Comparison of ENCODE assay signal across 8 cellular contexts in genomic region chr10:110547139-110547761, GRCh38. TPM values are rescaled to one million over a fixed set of nuclear protein-coding genes. Genes with fewer than 3 reads are reported as not detected.
DNase-seq lines count a peak whose midpoint lies in the region; ATAC-seq and TF ChIP-seq lines count a peak whose summit lies in the region.

No MANE protein-coding gene starts in this region.

- H3K27me3 ChIP-seq in adrenal gland (peaks cover 3% of the 10 kb centered on the region), spleen (replicated peaks in 1 of 7) (peaks cover 0 to 9% (median 0%) of the 10 kb centered on the region in 7 donors), MG63 (peaks cover 15% of the 10 kb centered on the region; the same call in 1 of the 2 replicates)

- H3K4me1 ChIP-seq in adrenal gland (replicated peaks in 1 of 2) (no peaks in the 10 kb centered on the region), spleen (peaks cover 0 to 34% (median 10%) of the 10 kb centered on the region in 6 donors)

- DNase-seq in DMS153 (lab: John Stamatoyannopoulos, UW) (peak; percentile 26), NCI-H2171 treated with DMSO at 0.1 percent for 48 hours (lab: John Stamatoyannopoulos, UW) (peak; percentile 60), adrenal gland (no peak), hepatic stellate cell (ENCODE audit: low spot score) (peak; percentile 42), spleen (no peak), MG63 (no peak)
- DNase-seq in stimulated activated CD8-positive, alpha-beta memory T cell treated with anti-CD3 and anti-CD28 coated beads, Interleukin-4, amount 100 ng/mL, for 48 hours: no peak

- TF ChIP-seq CTCF in adrenal gland (IDR thresholded peaks at IDR 0.05): peak; percentile 79 to 90 (median 87)
- TF ChIP-seq CTCF in spleen (IDR thresholded peaks at IDR 0.05 in 8 of 11, conservative IDR thresholded peaks at IDR 0.05 in 3 of 11): peak; percentile 64 to 91 (median 83)

- H3K9me3 ChIP-seq in adrenal gland (replicated peaks in 1 of 3) (no peaks in the 10 kb centered on the region), spleen (no peaks in the 10 kb centered on the region), MG63 (no peaks in the 10 kb centered on the region)

- H3K4me3 ChIP-seq in adrenal gland: no peak overlapping the region
- H3K4me3 ChIP-seq in spleen: no peak overlapping the region
- H3K4me3 ChIP-seq in MG63: no peak overlapping the region

- no peaks in the 10 kb centered on the region for H3K36me3 ChIP-seq in adrenal gland (replicated peaks in 1 of 2)
- no peaks in the 10 kb centered on the region for H3K36me3 ChIP-seq in spleen
- H3K36me3 ChIP-seq in MG63: no peaks in the 10 kb centered on the region

- 9 to 10% (median 9%) methylated on average over 8 of the region's 8 CpGs for WGBS in adrenal gland, 4 donors
- 15 to 18% (median 17%) methylated on average over 8 of the region's 8 CpGs for WGBS in spleen, 5 donors

- no peak overlapping the region for H3K27ac ChIP-seq in adrenal gland
- peak overlapping the region in 4 of 8 donors; percentile 13 to 45 (median 31) for H3K27ac ChIP-seq in spleen

- intact Hi-C loops in adrenal gland (cut with DNase I) (loop anchor here in 1 of 2 donors (2.0 to 5.0 kb wide), 2 partner anchors 192 to 235 kb away; no protein-coding TSS in a partner anchor), spleen (cut with DNase I; ENCODE audit: low total_unique reads) (loop anchor here (5.0 kb wide), 1 partner anchor 195 kb away; no protein-coding TSS in a partner anchor)

- TF ChIP-seq POLR2A in adrenal gland (IDR thresholded peaks at IDR 0.05) (no peak), spleen (IDR thresholded peaks at IDR 0.05) (no peak)

- peak; percentile 47 for ATAC-seq in GM21576 (IDR thresholded peaks at IDR 0.05; ENCODE audit: unreplicated experiment)

RNA-seq across cellular contexts. Expression of gene SMC3, which starts 20.2 kb away (rescaled TPM):
- total RNA-seq in adrenal gland (10 to 100 TPM; 16.8 to 31.0 (median 21.5) TPM), spleen (10 to 100 TPM; 32.4 to 41.2 (median 35.0) TPM)
- polyA plus RNA-seq in adrenal gland (10 to 100 TPM in 2 of 3 donors, 1 to 10 TPM in 1; 10.0 to 38.8 (median 14.8) TPM), spleen (10 to 100 TPM; 10.4 to 16.7 (median 13.9) TPM)
- total RNA-seq in MG63 (2014; rRNA removed; shearing (Covaris generic); ENCODE audit: low replicate concordance): 25.4 and 43.4 TPM in 2 replicates

RNA-seq across cellular contexts. Expression of gene DUSP5, which starts 49.5 kb away (rescaled TPM):
- 10 to 100 TPM; 12.4 to 61.7 (median 17.2) TPM for total RNA-seq in adrenal gland
- polyA plus RNA-seq in adrenal gland: 10 to 100 TPM; 11.7 to 33.7 (median 17.2) TPM
- total RNA-seq in spleen: 10 to 100 TPM; 17.2 to 71.8 (median 35.6) TPM
- polyA plus RNA-seq in spleen: 10 to 100 TPM in 2 of 3 donors, 1 to 10 TPM in 1; 9.7 to 17.2 (median 15.7) TPM
- total RNA-seq in MG63 (2014; rRNA removed; shearing (Covaris generic); ENCODE audit: low replicate concordance): 0.59 TPM in 1 of 2 replicates, not detected in the other

Comparison
In these comparisons a context has a peak if more than half of its experiments do, and no peak if none do; other contexts are left out.
1. DNase-seq: peak in DMS153 (single experiment), NCI-H2171 treated with DMSO at 0.1 percent for 48 hours (single experiment) and hepatic stellate cell (single experiment); none in adrenal gland (0 of 7), spleen (single experiment), MG63 (single experiment) and stimulated activated CD8-positive, alpha-beta memory T cell treated with anti-CD3 and anti-CD28 coated beads, Interleukin-4, amount 100 ng/mL, for 48 hours (single experiment).